1 cellular context compared by ENCODE assay signal in genomic region chr5:159106193-159106568, GRCh38.
TF ChIP-seq lines count a peak whose summit lies in the region.

No MANE protein-coding gene starts in this region.

TF ChIP-seq in GM23338, 12 proteins besides CTCF, POLR2A, EP300 and RAD21 (continued from another document):
- TF ChIP-seq, protein P1, sequence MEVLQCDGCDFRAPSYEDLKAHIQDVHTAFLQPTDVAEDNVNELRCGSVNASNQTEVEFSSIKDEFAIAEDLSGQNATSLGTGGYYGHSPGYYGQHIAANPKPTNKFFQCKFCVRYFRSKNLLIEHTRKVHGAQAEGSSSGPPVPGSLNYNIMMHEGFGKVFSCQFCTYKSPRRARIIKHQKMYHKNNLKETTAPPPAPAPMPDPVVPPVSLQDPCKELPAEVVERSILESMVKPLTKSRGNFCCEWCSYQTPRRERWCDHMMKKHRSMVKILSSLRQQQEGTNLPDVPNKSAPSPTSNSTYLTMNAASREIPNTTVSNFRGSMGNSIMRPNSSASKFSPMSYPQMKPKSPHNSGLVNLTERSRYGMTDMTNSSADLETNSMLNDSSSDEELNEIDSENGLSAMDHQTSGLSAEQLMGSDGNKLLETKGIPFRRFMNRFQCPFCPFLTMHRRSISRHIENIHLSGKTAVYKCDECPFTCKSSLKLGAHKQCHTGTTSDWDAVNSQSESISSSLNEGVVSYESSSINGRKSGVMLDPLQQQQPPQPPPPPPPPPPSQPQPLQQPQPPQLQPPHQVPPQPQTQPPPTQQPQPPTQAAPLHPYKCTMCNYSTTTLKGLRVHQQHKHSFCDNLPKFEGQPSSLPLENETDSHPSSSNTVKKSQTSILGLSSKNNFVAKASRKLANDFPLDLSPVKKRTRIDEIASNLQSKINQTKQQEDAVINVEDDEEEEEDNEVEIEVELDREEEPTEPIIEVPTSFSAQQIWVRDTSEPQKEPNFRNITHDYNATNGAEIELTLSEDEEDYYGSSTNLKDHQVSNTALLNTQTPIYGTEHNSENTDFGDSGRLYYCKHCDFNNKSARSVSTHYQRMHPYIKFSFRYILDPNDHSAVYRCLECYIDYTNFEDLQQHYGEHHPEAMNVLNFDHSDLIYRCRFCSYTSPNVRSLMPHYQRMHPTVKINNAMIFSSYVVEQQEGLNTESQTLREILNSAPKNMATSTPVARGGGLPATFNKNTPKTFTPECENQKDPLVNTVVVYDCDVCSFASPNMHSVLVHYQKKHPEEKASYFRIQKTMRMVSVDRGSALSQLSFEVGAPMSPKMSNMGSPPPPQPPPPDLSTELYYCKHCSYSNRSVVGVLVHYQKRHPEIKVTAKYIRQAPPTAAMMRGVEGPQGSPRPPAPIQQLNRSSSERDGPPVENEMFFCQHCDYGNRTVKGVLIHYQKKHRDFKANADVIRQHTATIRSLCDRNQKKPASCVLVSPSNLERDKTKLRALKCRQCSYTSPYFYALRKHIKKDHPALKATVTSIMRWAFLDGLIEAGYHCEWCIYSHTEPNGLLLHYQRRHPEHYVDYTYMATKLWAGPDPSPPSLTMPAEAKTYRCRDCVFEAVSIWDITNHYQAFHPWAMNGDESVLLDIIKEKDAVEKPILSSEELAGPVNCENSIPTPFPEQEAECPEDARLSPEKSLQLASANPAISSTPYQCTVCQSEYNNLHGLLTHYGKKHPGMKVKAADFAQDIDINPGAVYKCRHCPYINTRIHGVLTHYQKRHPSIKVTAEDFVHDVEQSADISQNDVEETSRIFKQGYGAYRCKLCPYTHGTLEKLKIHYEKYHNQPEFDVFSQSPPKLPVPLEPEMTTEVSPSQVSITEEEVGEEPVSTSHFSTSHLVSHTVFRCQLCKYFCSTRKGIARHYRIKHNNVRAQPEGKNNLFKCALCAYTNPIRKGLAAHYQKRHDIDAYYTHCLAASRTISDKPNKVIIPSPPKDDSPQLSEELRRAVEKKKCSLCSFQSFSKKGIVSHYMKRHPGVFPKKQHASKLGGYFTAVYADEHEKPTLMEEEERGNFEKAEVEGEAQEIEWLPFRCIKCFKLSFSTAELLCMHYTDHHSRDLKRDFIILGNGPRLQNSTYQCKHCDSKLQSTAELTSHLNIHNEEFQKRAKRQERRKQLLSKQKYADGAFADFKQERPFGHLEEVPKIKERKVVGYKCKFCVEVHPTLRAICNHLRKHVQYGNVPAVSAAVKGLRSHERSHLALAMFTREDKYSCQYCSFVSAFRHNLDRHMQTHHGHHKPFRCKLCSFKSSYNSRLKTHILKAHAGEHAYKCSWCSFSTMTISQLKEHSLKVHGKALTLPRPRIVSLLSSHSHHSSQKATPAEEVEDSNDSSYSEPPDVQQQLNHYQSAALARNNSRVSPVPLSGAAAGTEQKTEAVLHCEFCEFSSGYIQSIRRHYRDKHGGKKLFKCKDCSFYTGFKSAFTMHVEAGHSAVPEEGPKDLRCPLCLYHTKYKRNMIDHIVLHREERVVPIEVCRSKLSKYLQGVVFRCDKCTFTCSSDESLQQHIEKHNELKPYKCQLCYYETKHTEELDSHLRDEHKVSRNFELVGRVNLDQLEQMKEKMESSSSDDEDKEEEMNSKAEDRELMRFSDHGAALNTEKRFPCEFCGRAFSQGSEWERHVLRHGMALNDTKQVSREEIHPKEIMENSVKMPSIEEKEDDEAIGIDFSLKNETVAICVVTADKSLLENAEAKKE (CRISPR knock-in tag; IDR thresholded peaks at IDR 0.05) = no peak
- TF ChIP-seq EZH2phosphoT487 (IDR thresholded peaks at IDR 0.05; ENCODE audit: unreplicated experiment) = no peak
TF ChIP-seq in GM23338: peak in this region for 0.
